ENCODE assay signal across 1 cellular context in genomic region chr12:18753481-18754117, GRCh38.
TF ChIP-seq lines count a peak whose summit lies in the region.

No MANE protein-coding gene starts in this region.

TF ChIP-seq in HepG2, 621 proteins besides CTCF, POLR2A, EP300 and RAD21:
- TF ChIP-seq, protein P1, sequence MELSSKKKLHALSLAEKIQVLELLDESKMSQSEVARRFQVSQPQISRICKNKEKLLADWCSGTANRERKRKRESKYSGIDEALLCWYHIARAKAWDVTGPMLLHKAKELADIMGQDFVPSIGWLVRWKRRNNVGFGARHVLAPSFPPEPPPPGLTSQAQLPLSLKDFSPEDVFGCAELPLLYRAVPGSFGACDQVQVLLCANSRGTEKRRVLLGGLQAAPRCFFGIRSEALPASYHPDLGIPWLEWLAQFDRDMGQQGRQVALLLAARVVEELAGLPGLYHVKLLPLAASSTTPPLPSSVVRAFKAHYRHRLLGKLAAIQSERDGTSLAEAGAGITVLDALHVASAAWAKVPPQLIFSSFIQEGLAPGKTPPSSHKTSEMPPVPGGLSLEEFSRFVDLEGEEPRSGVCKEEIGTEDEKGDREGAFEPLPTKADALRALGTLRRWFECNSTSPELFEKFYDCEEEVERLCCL (CRISPR knock-in tag; IDR thresholded peaks at IDR 0.05; ENCODE audit: borderline replicate concordance) = no peak
